36 cellular contexts compared by ENCODE assay signal in the genomic region with DNA sequence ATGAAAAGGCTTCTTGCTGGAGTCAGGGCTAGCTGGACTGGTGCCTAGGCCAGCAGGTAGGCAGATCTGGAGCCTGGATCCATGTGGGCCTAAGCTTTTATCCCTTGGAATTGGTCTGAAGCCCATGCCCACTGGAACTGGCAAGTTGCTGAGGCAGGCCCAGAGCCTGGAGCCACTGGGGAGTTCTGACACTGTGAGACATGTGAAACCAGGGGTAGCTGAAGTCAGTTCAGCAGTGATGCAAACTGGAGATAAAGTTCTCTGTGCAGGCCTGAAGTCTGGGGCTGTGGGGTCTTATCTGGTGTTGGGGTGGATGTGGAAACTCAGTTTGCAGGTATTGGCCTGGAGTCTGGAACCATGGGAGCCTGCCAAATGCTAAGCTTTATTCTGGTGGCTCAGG. TPM values are rescaled to one million over a fixed set of nuclear protein-coding genes. Genes with fewer than 3 reads are reported as not detected.
"Had no signal": no experiment of that assay in that cellular context is flagged by ENCODE, and none has a peak within 500 bp of the region (broad histone marks: within the 10 kb centered on the region; RNA-seq: fewer than 3 reads in every experiment).

No MANE protein-coding gene starts in this region.

- H3K4me1 ChIP-seq: adrenal gland, ascending aorta, esophagus muscularis mucosa, foreskin keratinocyte, heart right ventricle had no signal

- H3K4me3 ChIP-seq: adrenal gland, ascending aorta, coronary artery, dorsolateral prefrontal cortex, esophagus muscularis mucosa, gastroesophageal sphincter, heart right ventricle had no signal

- H3K4me1 Mint-ChIP-seq: activated B cell treated with CpG ODN at 0.5 μM for 24 hours; activated naive CD8-positive, alpha-beta T cell treated with anti-CD3 and anti-CD28 coated beads, Interleukin-2, amount 50 U/mL, for 24 hours; activated T-helper 17 cell treated with anti-CD3 and anti-CD28 coated beads, Interleukin-2, amount 50 U/mL, for 72 hours; central memory CD8-positive, alpha-beta T cell; T-helper 17 cell had no signal

- H3K27ac Mint-ChIP-seq: activated B cell treated with CpG ODN at 0.5 μM for 24 hours; activated CD8-positive, alpha-beta T cell treated with anti-CD3 and anti-CD28 coated beads for 36 hours; activated naive CD8-positive, alpha-beta T cell; activated naive CD8-positive, alpha-beta T cell treated with anti-CD3 and anti-CD28 coated beads, Interleukin-2, amount 50 U/mL, for 24 hours; activated T-helper 17 cell treated with anti-CD3 and anti-CD28 coated beads, Interleukin-2, amount 50 U/mL, for 72 hours; dendritic cell treated with granulocyte-macrophage colony-stimulating factor and Interleukin-4, amounts not matched to agents 40 ng/mL and 50 ng/mL, for 4 days; endodermal cell; T-helper 17 cell; T-helper 2 cell treated with Interferon-gamma antibody and Interleukin-4, amounts not matched to agents 5 μg/mL and 100 μg/mL, for 36 hours had no signal

- H3K9me3 ChIP-seq: adrenal gland, ascending aorta had no signal

- H3K27ac ChIP-seq: adrenal gland, ascending aorta, brain microvascular endothelial cell, coronary artery, dorsolateral prefrontal cortex, esophagus muscularis mucosa, foreskin keratinocyte, gastroesophageal sphincter, heart right ventricle, WERI-Rb-1 had no signal

- H3K27me3 Mint-ChIP-seq: activated B cell treated with CpG ODN at 0.5 μM for 24 hours; activated CD8-positive, alpha-beta T cell treated with anti-CD3 and anti-CD28 coated beads for 36 hours; activated naive CD8-positive, alpha-beta T cell; activated naive CD8-positive, alpha-beta T cell treated with anti-CD3 and anti-CD28 coated beads, Interleukin-2, amount 50 U/mL, for 24 hours; activated T-helper 17 cell treated with anti-CD3 and anti-CD28 coated beads, Interleukin-2, amount 50 U/mL, for 72 hours; central memory CD8-positive, alpha-beta T cell; dendritic cell treated with granulocyte-macrophage colony-stimulating factor and Interleukin-4, amounts not matched to agents 40 ng/mL and 50 ng/mL, for 4 days; T-helper 17 cell had no signal

- DNase-seq: activated B cell treated with CpG ODN at 0.5 μM for 24 hours; activated CD4-positive, alpha-beta T cell treated with anti-CD3 and anti-CD28 coated beads for 48 hours; activated CD4-positive, alpha-beta T cell treated with anti-CD3 and anti-CD28 coated beads, Interleukin-2, amount 50 U/mL, for 1 hour; activated CD4-positive, alpha-beta T cell treated with anti-CD3 and anti-CD28 coated beads, Interleukin-2, amount 50 U/mL, for 48 hours; activated CD8-positive, alpha-beta memory T cell treated with anti-CD3 and anti-CD28 coated beads for 24 hours; activated CD8-positive, alpha-beta T cell treated with anti-CD3 and anti-CD28 coated beads for 36 hours; activated effector memory CD4-positive, alpha-beta T cell treated with Interleukin-2 at 50 U/mL for 16 hours; activated gamma-delta T cell treated with Interleukin-2 at 50 U/mL for 16 hours; activated naive CD4-positive, alpha-beta T cell treated with anti-CD3 and anti-CD28 coated beads, Interleukin-2, amount 50 U/mL, for 16 hours; activated naive CD4-positive, alpha-beta T cell treated with Interleukin-2 at 50 U/mL for 16 hours; activated naive CD8-positive, alpha-beta T cell treated with anti-CD3 and anti-CD28 coated beads, Interleukin-2, amount 50 U/mL, for 24 hours; activated T-cell treated with anti-CD3 and anti-CD28 coated beads, Interleukin-2, amount 50 U/mL, for 4 hours; adrenal gland; amygdala; brain microvascular endothelial cell; dorsolateral prefrontal cortex; effector memory CD4-positive, alpha-beta T cell; endodermal cell; erythroblast; foreskin keratinocyte; heart right ventricle; T-helper 1 cell; T-helper 17 cell; T1000; WERI-Rb-1 had no signal

- H3K27me3 ChIP-seq: adrenal gland, ascending aorta, brain microvascular endothelial cell, dorsolateral prefrontal cortex, esophagus muscularis mucosa, gastroesophageal sphincter, heart right ventricle had no signal

- FAIRE-seq: bronchial epithelial cell had no signal

- H3K9me3 Mint-ChIP-seq: activated B cell treated with CpG ODN at 0.5 μM for 24 hours; activated CD8-positive, alpha-beta T cell treated with anti-CD3 and anti-CD28 coated beads for 36 hours; activated naive CD8-positive, alpha-beta T cell treated with anti-CD3 and anti-CD28 coated beads, Interleukin-2, amount 50 U/mL, for 24 hours; activated T-cell treated with anti-CD3 and anti-CD28 coated beads, Interleukin-2, amount 50 U/mL, for 4 hours; activated T-helper 17 cell treated with anti-CD3 and anti-CD28 coated beads, Interleukin-2, amount 50 U/mL, for 72 hours; dendritic cell treated with granulocyte-macrophage colony-stimulating factor and Interleukin-4, amounts not matched to agents 40 ng/mL and 50 ng/mL, for 4 days; endodermal cell; T-helper 2 cell treated with Interferon-gamma antibody and Interleukin-4, amounts not matched to agents 5 μg/mL and 100 μg/mL, for 36 hours had no signal

- H3K4me3 Mint-ChIP-seq: activated B cell treated with CpG ODN at 0.5 μM for 24 hours; activated CD8-positive, alpha-beta T cell treated with anti-CD3 and anti-CD28 coated beads for 36 hours; activated naive CD8-positive, alpha-beta T cell; activated naive CD8-positive, alpha-beta T cell treated with anti-CD3 and anti-CD28 coated beads, Interleukin-2, amount 50 U/mL, for 24 hours; activated T-cell treated with anti-CD3 and anti-CD28 coated beads, Interleukin-2, amount 50 U/mL, for 4 hours; activated T-helper 17 cell treated with anti-CD3 and anti-CD28 coated beads, Interleukin-2, amount 50 U/mL, for 72 hours; central memory CD8-positive, alpha-beta T cell; dendritic cell treated with granulocyte-macrophage colony-stimulating factor and Interleukin-4, amounts not matched to agents 40 ng/mL and 50 ng/mL, for 4 days; endodermal cell; T-helper 17 cell; T-helper 2 cell treated with Interferon-gamma antibody and Interleukin-4, amounts not matched to agents 5 μg/mL and 100 μg/mL, for 36 hours had no signal

- H3K36me3 ChIP-seq: adrenal gland, ascending aorta, brain microvascular endothelial cell, esophagus muscularis mucosa, gastroesophageal sphincter, heart right ventricle, WERI-Rb-1 had no signal

- H3K36me3 Mint-ChIP-seq: activated naive CD8-positive, alpha-beta T cell had no signal

- ATAC-seq: activated CD4-positive, CD25-positive, alpha-beta regulatory T cell treated with anti-CD3 and anti-CD28 coated beads, Interleukin-2, amount 50 U/mL, for 24 hours; activated CD8-positive, alpha-beta T cell treated with anti-CD3 and anti-CD28 coated beads for 36 hours; activated naive CD8-positive, alpha-beta T cell treated with anti-CD3 and anti-CD28 coated beads, Interleukin-2, amount 50 U/mL, for 24 hours; activated T-cell treated with anti-CD3 and anti-CD28 coated beads, Interleukin-2, amount 50 U/mL, for 4 hours; activated T-helper 17 cell treated with anti-CD3 and anti-CD28 coated beads, Interleukin-2, amount 50 U/mL, for 72 hours; foreskin keratinocyte; gastroesophageal sphincter; heart right ventricle; T-helper 17 cell had no signal

RNA-seq across cellular contexts. Expression of gene THSD7A, which starts 9.7 kb away (rescaled TPM):
- total RNA-seq: activated B cell treated with CpG ODN at 0.5 μM for 24 hours; activated CD8-positive, alpha-beta T cell treated with anti-CD3 and anti-CD28 coated beads for 36 hours; activated T-cell treated with anti-CD3 and anti-CD28 coated beads, Interleukin-2, amount 50 U/mL, for 4 hours; foreskin keratinocyte had no signal
- polyA plus RNA-seq: foreskin keratinocyte had no signal
